21 cellular contexts compared by ENCODE assay signal in genomic region chr6:117597755-117598154, GRCh38.
"Had no signal": no experiment of that assay in that cellular context is flagged by ENCODE, and none has a peak within 500 bp of the region (broad histone marks: within the 10 kb centered on the region; RNA-seq: fewer than 3 reads in every experiment).

No MANE protein-coding gene starts in this region.

- H3K27ac ChIP-seq: KMS-11, SJSA1, SK-N-MC had no signal

- DNase-seq: IMR-90, MG63, NCI-H1092, NCI-H1105 treated with DMSO at 0.1 percent for 48 hours, NCI-H1417 treated with DMSO at 0.1 percent for 48 hours, NCI-H146, NCI-H1694 treated with DMSO at 0.1 percent for 48 hours, NCI-H1930, NCI-H2081, NCI-H2107, NCI-H2227 treated with DMSO at 0.1 percent for 48 hours, NCI-H524, NCI-H526 treated with DMSO at 0.1 percent for 48 hours, NCI-H748 treated with DMSO at 0.1 percent for 48 hours, Right ventricle myocardium superior, RPMI8226, SIG-M5 had no signal

- H3K27me3 ChIP-seq: MG63, SJSA1 had no signal

- H3K4me3 ChIP-seq: MG63, SJSA1, SK-N-MC had no signal

- ATAC-seq: HepG2 had no signal
